Comparison of ENCODE assay signal across 11 cellular contexts in genomic region chr15:84604804-84605203, GRCh38. TPM values are rescaled to one million over a fixed set of nuclear protein-coding genes. Genes with fewer than 3 reads are reported as not detected.
DNase-seq lines count a peak whose midpoint lies in the region; ATAC-seq and TF ChIP-seq lines count a peak whose summit lies in the region.
"Had no signal": no experiment of that assay in that cellular context is flagged by ENCODE, and none has a peak within 500 bp of the region (broad histone marks: within the 10 kb centered on the region; RNA-seq: fewer than 3 reads in every experiment).

No MANE protein-coding gene starts in this region.

- DNase-seq in activated T-cell treated with anti-CD3 and anti-CD28 coated beads for 24 hours (ENCODE audit: low read depth) (peak; percentile 53), activated T-cell treated with anti-CD3 and anti-CD28 coated beads for 4 hours (no peak), iPS-NIHi7 (ENCODE audit: extremely low spot score) (no peak), GM20000 (ENCODE audit: low spot score) (no peak)
- DNase-seq in activated T-cell treated with anti-CD3 and anti-CD28 coated beads, Interleukin-2, amount 50 U/mL, for 4 hours, result peak; percentile 31
- peak; percentile 49 to 85 for DNase-seq in stimulated activated effector memory CD8-positive, alpha-beta T cell treated with anti-CD3 and anti-CD28 coated beads, Interleukin-12 subunit alpha, Interleukin-12 subunit beta, amount 100 ng/mL, for 72 hours (ENCODE audit: low spot score in 2 of 2)
- DNase-seq: cortex of kidney, hippocampal formation had no signal

- H3K9me3 ChIP-seq in muscle layer of duodenum (ENCODE audit: control insufficient read depth in 1 of 2, low read length in 2 of 2), result no peaks in the 10 kb centered on the region
- H3K9me3 ChIP-seq: A549 had no signal

- H3K4me3 ChIP-seq in muscle layer of duodenum (ENCODE audit: low read depth in 1 of 2, low read length in 2 of 2), result no peak overlapping the region
- H3K4me3 ChIP-seq: A549 had no signal

- H3K36me3 Mint-ChIP-seq in activated T-cell treated with anti-CD3 and anti-CD28 coated beads, Interleukin-2, amount 50 U/mL, for 4 hours (ENCODE audit: insufficient read depth), result peaks cover 18% of the 10 kb centered on the region
- peaks cover 51% of the 10 kb centered on the region for H3K36me3 Mint-ChIP-seq in stimulated activated effector memory CD8-positive, alpha-beta T cell treated with anti-CD3 and anti-CD28 coated beads, Interleukin-12 subunit alpha, Interleukin-12 subunit beta, amount 100 ng/mL, for 72 hours

- peak overlapping the region; percentile 95 for H3K27ac Mint-ChIP-seq in stimulated activated effector memory CD8-positive, alpha-beta T cell treated with anti-CD3 and anti-CD28 coated beads, Interleukin-12 subunit alpha, Interleukin-12 subunit beta, amount 100 ng/mL, for 72 hours

- TF ChIP-seq CTCF in GM20000 (IDR thresholded peaks at IDR 0.05; ENCODE audit: extremely low read depth, missing control alignments), result no peak

- peak overlapping the region; percentile 36 for H3K27ac ChIP-seq in muscle layer of duodenum (ENCODE audit: low read length)
- H3K27ac ChIP-seq: A549 had no signal

- H3K9me3 Mint-ChIP-seq in activated T-cell treated with anti-CD3 and anti-CD28 coated beads, Interleukin-2, amount 50 U/mL, for 4 hours, result no peaks in the 10 kb centered on the region
- no peaks in the 10 kb centered on the region for H3K9me3 Mint-ChIP-seq in stimulated activated effector memory CD8-positive, alpha-beta T cell treated with anti-CD3 and anti-CD28 coated beads, Interleukin-12 subunit alpha, Interleukin-12 subunit beta, amount 100 ng/mL, for 72 hours

- H3K4me1 ChIP-seq in muscle layer of duodenum (ENCODE audit: control insufficient read depth in 1 of 2, insufficient read depth in 2 of 2, low read length in 2 of 2), result no peaks in the 10 kb centered on the region

- peak; percentile 3 to 26 for ATAC-seq in activated T-cell treated with anti-CD3 and anti-CD28 coated beads, Interleukin-2, amount 50 U/mL, for 4 hours
- peak; percentile 67 for ATAC-seq in stimulated activated effector memory CD8-positive, alpha-beta T cell treated with anti-CD3 and anti-CD28 coated beads, Interleukin-12 subunit alpha, Interleukin-12 subunit beta, amount 100 ng/mL, for 72 hours
- ATAC-seq in HG03521 (IDR thresholded peaks at IDR 0.05; ENCODE audit: unreplicated experiment), result no peak
- ATAC-seq: A549 had no signal

- peak overlapping the region; percentile 63 for H3K4me3 Mint-ChIP-seq in activated T-cell treated with anti-CD3 and anti-CD28 coated beads, Interleukin-2, amount 50 U/mL, for 4 hours
- peak overlapping the region; percentile 78 for H3K4me3 Mint-ChIP-seq in stimulated activated effector memory CD8-positive, alpha-beta T cell treated with anti-CD3 and anti-CD28 coated beads, Interleukin-12 subunit alpha, Interleukin-12 subunit beta, amount 100 ng/mL, for 72 hours

- H3K27me3 Mint-ChIP-seq in activated T-cell treated with anti-CD3 and anti-CD28 coated beads, Interleukin-2, amount 50 U/mL, for 4 hours (ENCODE audit: low read depth), result no peaks in the 10 kb centered on the region

- no peaks in the 10 kb centered on the region for H3K27me3 ChIP-seq in muscle layer of duodenum (ENCODE audit: low read depth, low read length)

- H3K4me1 Mint-ChIP-seq in activated T-cell treated with anti-CD3 and anti-CD28 coated beads, Interleukin-2, amount 50 U/mL, for 4 hours (ENCODE audit: low read depth), result peaks cover 48% of the 10 kb centered on the region
- peaks cover 71% of the 10 kb centered on the region for H3K4me1 Mint-ChIP-seq in stimulated activated effector memory CD8-positive, alpha-beta T cell treated with anti-CD3 and anti-CD28 coated beads, Interleukin-12 subunit alpha, Interleukin-12 subunit beta, amount 100 ng/mL, for 72 hours

- peaks cover 4 to 10% of the 10 kb centered on the region in 2 donors for H3K36me3 ChIP-seq in muscle layer of duodenum (ENCODE audit: control insufficient read depth in 1 of 2, insufficient read depth in 2 of 2, low read length in 2 of 2)

RNA-seq across cellular contexts. Expression of gene ZSCAN2, which starts 4.0 kb away (rescaled TPM):
- total RNA-seq in activated T-cell treated with anti-CD3 and anti-CD28 coated beads, Interleukin-2, amount 50 U/mL, for 4 hours, result 1 to 10 TPM; 6.3 to 9.3 (median 6.6) TPM

RNA-seq across cellular contexts. Expression of gene WDR73, which starts 49.3 kb away (rescaled TPM):
- 10 to 100 TPM; 31.1 to 38.8 (median 36.0) TPM for total RNA-seq in activated T-cell treated with anti-CD3 and anti-CD28 coated beads, Interleukin-2, amount 50 U/mL, for 4 hours

RNA-seq across cellular contexts. Expression of gene NMB, which starts 53.2 kb away (rescaled TPM):
- 10 to 100 TPM in 1 of 3 donors, 1 to 10 TPM in 2; 9.1 to 12.0 (median 9.3) TPM for total RNA-seq in activated T-cell treated with anti-CD3 and anti-CD28 coated beads, Interleukin-2, amount 50 U/mL, for 4 hours

Comparison
In these comparisons a context has a peak if more than half of its experiments do, and no peak if none do; other contexts are left out.
1. DNase-seq: peak in activated T-cell treated with anti-CD3 and anti-CD28 coated beads for 24 hours (single experiment), activated T-cell treated with anti-CD3 and anti-CD28 coated beads, Interleukin-2, amount 50 U/mL, for 4 hours (single experiment) and stimulated activated effector memory CD8-positive, alpha-beta T cell treated with anti-CD3 and anti-CD28 coated beads, Interleukin-12 subunit alpha, Interleukin-12 subunit beta, amount 100 ng/mL, for 72 hours (2 of 2); none in activated T-cell treated with anti-CD3 and anti-CD28 coated beads for 4 hours (single experiment), iPS-NIHi7 (single experiment) and GM20000 (single experiment).